Comparison of ENCODE assay signal across 26 cellular contexts in the genomic region with DNA sequence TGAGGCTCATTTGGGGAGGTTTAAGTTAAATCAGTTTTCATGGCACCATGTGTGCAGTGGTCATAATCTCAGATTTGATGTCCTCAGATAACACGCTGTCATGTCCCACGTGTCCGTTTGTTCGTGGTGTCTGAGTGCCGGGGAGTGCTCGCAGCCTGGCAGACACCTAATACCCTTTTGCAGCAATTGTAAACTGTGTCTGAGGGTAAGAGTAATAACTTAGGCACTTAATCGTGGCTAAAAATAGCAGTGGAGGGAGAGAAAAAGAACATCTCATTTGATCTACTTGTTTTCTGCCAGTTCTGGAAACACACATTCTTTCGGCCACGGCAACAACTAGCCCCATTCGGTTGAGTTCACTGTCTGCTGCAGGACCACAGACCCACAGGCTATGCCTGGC. TPM values are rescaled to one million over a fixed set of nuclear protein-coding genes. Genes with fewer than 3 reads are reported as not detected.
DNase-seq lines count a peak whose midpoint lies in the region; ATAC-seq and TF ChIP-seq lines count a peak whose summit lies in the region.
"Had no signal": no experiment of that assay in that cellular context is flagged by ENCODE, and none has a peak within 500 bp of the region (broad histone marks: within the 10 kb centered on the region; RNA-seq: fewer than 3 reads in every experiment).

No MANE protein-coding gene starts in this region.

- H3K23me2 ChIP-seq in H9 (ENCODE audit: insufficient read length, low read depth, low read length, poor library complexity, severe bottlenecking), result no peaks in the 10 kb centered on the region

- H3K27ac Mint-ChIP-seq in H9 (peak overlapping the region in 2 of 3 experiments; percentile 21 to 48; a peak in 3 of 7 replicates), HFFc6 (no peak overlapping the region)
- H3K27ac Mint-ChIP-seq: activated CD8-positive, alpha-beta T cell treated with anti-CD3 and anti-CD28 coated beads, Interleukin-2, amount 10 ng/mL, durations not matched to agents 7 days and 5 days; stimulated activated naive B cell treated with anti-CD40 and anti-IgM and Interleukin-4, amounts not matched to agents 10 μg/mL and 1 μg/mL and 100 μg/mL, for 72 hours; T-helper 2 cell treated with Interferon-gamma antibody and Interleukin-4, amounts not matched to agents 5 μg/mL and 100 μg/mL, for 36 hours had no signal

- H4K20me1 ChIP-seq in H9 (ENCODE audit: control insufficient read depth, insufficient read depth, insufficient read length) (no peaks in the 10 kb centered on the region), hepatocyte (ENCODE audit: insufficient read depth, poor library complexity, severe bottlenecking) (no peaks in the 10 kb centered on the region)
- H4K20me1 ChIP-seq: BLaER1 treated with 17β-estradiol and CSF1 and Interleukin-3, amounts not matched to agents 10 nM and 100 nM had no signal

- H3T11ph ChIP-seq in H9 (ENCODE audit: low read length), result no peak overlapping the region

- intact Hi-C loops in gastrocnemius medialis (cut with DNase I; ENCODE audit: low total_unique reads), result loop anchor here (5.0 to 10.0 kb wide), 3 partner anchors 350 to 960 kb away; partner anchors contain the start of gene TENT4A

- no peak overlapping the region for H4K8ac ChIP-seq in H9 (replicated peaks; ENCODE audit: insufficient read length, low read depth, low read length)

- H3K14ac ChIP-seq in H9 (ENCODE audit: insufficient read depth, low read length), result no peak overlapping the region

- H4K5ac ChIP-seq in H9 (ENCODE audit: insufficient read length, low read depth, low read length), result no peak overlapping the region

- no peak overlapping the region for H2BK20ac ChIP-seq in H9 (ENCODE audit: low read depth, low read length, poor library complexity, severe bottlenecking)

- H3K27ac ChIP-seq in H9 (ENCODE audit: insufficient read length, low read depth, low read length) (no peak overlapping the region), hepatocyte (peak overlapping the region; percentile 39), gastrocnemius medialis (peak overlapping the region; percentile 88 to 94 (median 92))
- H3K27ac ChIP-seq: BLaER1 treated with 17β-estradiol and CSF1 and Interleukin-3, amounts not matched to agents 10 nM and 100 nM; left lung; neutrophil; upper lobe of right lung had no signal

- peaks cover 12 to 14% of the 10 kb centered on the region in 2 experiments for H3K4me1 Mint-ChIP-seq in H9
- H3K4me1 Mint-ChIP-seq in HFFc6 (ENCODE audit: low read depth), result no peaks in the 10 kb centered on the region
- H3K4me1 Mint-ChIP-seq: stimulated activated naive B cell treated with anti-CD40 and anti-IgM and Interleukin-4, amounts not matched to agents 10 μg/mL and 1 μg/mL and 100 μg/mL, for 72 hours had no signal

- no peaks in the 10 kb centered on the region for H3K27me3 ChIP-seq in H9 (ENCODE audit: insufficient read depth, low read length)
- no peaks in the 10 kb centered on the region for H3K27me3 ChIP-seq in hepatocyte
- no peaks in the 10 kb centered on the region for H3K27me3 ChIP-seq in gastrocnemius medialis
- H3K27me3 ChIP-seq: BLaER1 treated with 17β-estradiol and CSF1 and Interleukin-3, amounts not matched to agents 10 nM and 100 nM; left lung; neutrophil; upper lobe of right lung had no signal

- no peak overlapping the region for H2BK15ac ChIP-seq in H9 (ENCODE audit: low read depth, low read length)

- TF ChIP-seq CTCF in H9 (conservative IDR thresholded peaks at IDR 0.05) (no peak), hepatocyte (IDR thresholded peaks at IDR 0.05; ENCODE audit: poor library complexity) (no peak), gastrocnemius medialis (IDR thresholded peaks at IDR 0.05 in 4 of 5, conservative IDR thresholded peaks at IDR 0.05 in 1 of 5) (no peak), HFFc6 (IDR thresholded peaks at IDR 0.05) (no peak)

- no peaks in the 10 kb centered on the region for H3K27me3 Mint-ChIP-seq in H9 (ENCODE audit: low read depth)
- H3K27me3 Mint-ChIP-seq in HFFc6 (ENCODE audit: insufficient read depth), result peaks cover 2% of the 10 kb centered on the region; the same call in 1 of the 2 replicates
- H3K27me3 Mint-ChIP-seq: stimulated activated naive B cell treated with anti-CD40 and anti-IgM and Interleukin-4, amounts not matched to agents 10 μg/mL and 1 μg/mL and 100 μg/mL, for 72 hours had no signal

- H3K79me1 ChIP-seq in H9 (ENCODE audit: insufficient read depth, low read depth, low read length, poor library complexity, severe bottlenecking), result no peaks in the 10 kb centered on the region

- WGBS in H9 (ENCODE audit: extremely low coverage, insufficient read length, low lambda C conversion rate), result no CpG with 5 or more reads among the region's 10 CpGs
- WGBS in hepatocyte (ENCODE audit: low lambda C conversion rate, missing lambda C conversion rate), result 50% methylated on average over 10 of the region's 10 CpGs

- H3K36me3 ChIP-seq in hepatocyte (replicated peaks; ENCODE audit: insufficient read depth, low read depth) (no peaks in the 10 kb centered on the region), gastrocnemius medialis (no peaks in the 10 kb centered on the region)
- H3K36me3 ChIP-seq: BLaER1 treated with 17β-estradiol and CSF1 and Interleukin-3, amounts not matched to agents 10 nM and 100 nM; left lung; neutrophil; prostate gland; upper lobe of right lung had no signal

- H3K4me1 ChIP-seq in H9 (ENCODE audit: insufficient read depth, low read length) (peaks cover 3% of the 10 kb centered on the region; the same call in 1 of the 2 replicates), hepatocyte (ENCODE audit: insufficient read depth) (peaks cover 17% of the 10 kb centered on the region), gastrocnemius medialis (peaks cover 52 to 62% of the 10 kb centered on the region in 2 donors)
- H3K4me1 ChIP-seq: left lung, prostate gland, upper lobe of right lung had no signal

- no peak overlapping the region for H3K9ac ChIP-seq in H9 (ENCODE audit: extremely low read depth, insufficient read length, low read length)
- H3K9ac ChIP-seq: BLaER1 treated with 17β-estradiol and CSF1 and Interleukin-3, amounts not matched to agents 10 nM and 100 nM had no signal

- H3K9me3 Mint-ChIP-seq in H9, result 0 out of 5 replicates have a peak, but pooled peaks cover 0 to 2% of the 10 kb centered on the region in 2 experiments
- H3K9me3 Mint-ChIP-seq in HFFc6, result peaks cover 16% of the 10 kb centered on the region; the same call in 1 of the 2 replicates

- H3K4me3 Mint-ChIP-seq in H9 (no peak overlapping the region), HFFc6 (no peak overlapping the region)
- H3K4me3 Mint-ChIP-seq: activated CD8-positive, alpha-beta T cell treated with anti-CD3 and anti-CD28 coated beads, Interleukin-2, amount 10 ng/mL, durations not matched to agents 7 days and 5 days; stimulated activated naive B cell treated with anti-CD40 and anti-IgM and Interleukin-4, amounts not matched to agents 10 μg/mL and 1 μg/mL and 100 μg/mL, for 72 hours; T-helper 2 cell treated with Interferon-gamma antibody and Interleukin-4, amounts not matched to agents 5 μg/mL and 100 μg/mL, for 36 hours had no signal

- H3K79me2 ChIP-seq in H9 (ENCODE audit: insufficient read depth, low read length) (no peaks in the 10 kb centered on the region; the same call in 1 of the 2 replicates), hepatocyte (no peaks in the 10 kb centered on the region)

- in situ Hi-C loops in SK-MEL-5 (cut with HindIII; ENCODE audit: low pct_unique_long_range_greater_than_20kb, low sequenced_read_pairs), result no loop called here
- in situ Hi-C loops in gastrocnemius medialis (cut with MboI; ENCODE audit: low sequenced_read_pairs in 4 of 4), result no loop called here

- H3K36me3 Mint-ChIP-seq in H9 (ENCODE audit: insufficient read depth in 1 of 3, low read depth in 3 of 3) (peaks cover 19 to 32% (median 21%) of the 10 kb centered on the region in 3 experiments; a peak in 6 of 7 replicates), HFFc6 (ENCODE audit: low read depth) (no peaks in the 10 kb centered on the region)
- H3K36me3 Mint-ChIP-seq: stimulated activated naive B cell treated with anti-CD40 and anti-IgM and Interleukin-4, amounts not matched to agents 10 μg/mL and 1 μg/mL and 100 μg/mL, for 72 hours had no signal

- H2AK5ac ChIP-seq in H9 (ENCODE audit: insufficient read length, low read length), result no peak overlapping the region

- H2AFZ ChIP-seq in H9 (ENCODE audit: low read length) (no peak overlapping the region), hepatocyte (no peak overlapping the region)

- H2BK120ac ChIP-seq in H9 (ENCODE audit: low read depth, low read length, poor library complexity, severe bottlenecking), result no peak overlapping the region

- H3K9me3 ChIP-seq in H9 (ENCODE audit: control insufficient read depth, low read depth, low read length) (no peaks in the 10 kb centered on the region), hepatocyte (ENCODE audit: low read depth) (no peaks in the 10 kb centered on the region), gastrocnemius medialis (no peaks in the 10 kb centered on the region)
- H3K9me3 ChIP-seq: left lung, neutrophil, prostate gland, upper lobe of right lung had no signal

- H3K56ac ChIP-seq in H9 (ENCODE audit: insufficient read length, low read depth, low read length), result no peak overlapping the region

- no peak overlapping the region for H2BK12ac ChIP-seq in H9 (ENCODE audit: insufficient read length, low read depth, low read length)

- H3K4ac ChIP-seq in H9 (ENCODE audit: low read depth, low read length), result no peak overlapping the region

- no peaks in the 10 kb centered on the region for H3K9me2 ChIP-seq in hepatocyte (replicated peaks; ENCODE audit: insufficient read depth)

- no peak overlapping the region for H3K18ac ChIP-seq in H9 (ENCODE audit: insufficient read length, low read depth, low read length)

- H2BK5ac ChIP-seq in H9 (ENCODE audit: insufficient read length, low read length), result no peak overlapping the region

- peak; percentile 89 to 90 for ATAC-seq in gastrocnemius medialis
- no peak for ATAC-seq in GM19023 (IDR thresholded peaks at IDR 0.05; ENCODE audit: unreplicated experiment)
- ATAC-seq: activated CD8-positive, alpha-beta T cell treated with anti-CD3 and anti-CD28 coated beads, Interleukin-2, amount 10 ng/mL, durations not matched to agents 7 days and 5 days; left lung; Right ventricle myocardium inferior; stimulated activated naive B cell treated with anti-CD40 and anti-IgM and Interleukin-4, amounts not matched to agents 10 μg/mL and 1 μg/mL and 100 μg/mL, for 72 hours; upper lobe of right lung had no signal

- H3K4me3 ChIP-seq in hepatocyte (no peak overlapping the region), gastrocnemius medialis (peak overlapping the region; percentile 29 to 49 (median 34))
- H3K4me3 ChIP-seq: BLaER1 treated with 17β-estradiol and CSF1 and Interleukin-3, amounts not matched to agents 10 nM and 100 nM; left lung; prostate gland; upper lobe of right lung had no signal

- no peak overlapping the region for H4K91ac ChIP-seq in H9 (ENCODE audit: insufficient read length, low read depth, low read length)

- H3K4me2 ChIP-seq in H9 (ENCODE audit: insufficient read depth, insufficient read length, low read length) (no peak overlapping the region), hepatocyte (peak overlapping the region; percentile 63)
- H3K4me2 ChIP-seq: BLaER1 treated with 17β-estradiol and CSF1 and Interleukin-3, amounts not matched to agents 10 nM and 100 nM had no signal

- DNase-seq in H9 (no peak), SK-MEL-5 (ENCODE audit: low read depth, low spot score) (peak; percentile 44), hepatocyte (ENCODE audit: low spot score) (no peak), gastrocnemius medialis (peak; percentile 84 to 93), HFFc6 (no peak), hepatic stellate cell (ENCODE audit: low spot score) (no peak)
- no peak for DNase-seq in activated naive CD4-positive, alpha-beta T cell (lab: John Stamatoyannopoulos, UW)
- DNase-seq: activated CD8-positive, alpha-beta T cell treated with anti-CD3 and anti-CD28 coated beads, Interleukin-2, amount 10 ng/mL, durations not matched to agents 7 days and 5 days; activated naive CD4-positive, alpha-beta T cell treated with anti-CD3 and anti-CD28 coated beads, Interleukin-2, amount 50 U/mL, for 16 hours; IMR-90; mesendoderm; NCI-H1694 treated with DMSO at 0.1 percent for 48 hours; NCI-H226; NCI-H526 treated with DMSO at 0.1 percent for 48 hours; stimulated activated naive B cell treated with anti-CD40 and anti-IgM and Interleukin-4, amounts not matched to agents 10 μg/mL and 1 μg/mL and 100 μg/mL, for 72 hours; upper lobe of right lung had no signal

- TF ChIP-seq POLR2A in gastrocnemius medialis (IDR thresholded peaks at IDR 0.05), result no peak

- no peak overlapping the region for H3K23ac ChIP-seq in H9 (ENCODE audit: insufficient read length, low read depth, low read length)

RNA-seq across cellular contexts. Expression of gene ADCY2, which starts 16.4 kb away (rescaled TPM):
- total RNA-seq in H9 (2021) (30.9 and 31.3 TPM in 2 replicates), hepatocyte (8.4 and 8.5 TPM in 2 replicates), gastrocnemius medialis (10 to 100 TPM; 24.3 to 50.1 (median 36.5) TPM)
- total RNA-seq in SK-MEL-5 (2014; rRNA removed; shearing (Covaris generic)), result 28.0 and 31.4 TPM in 2 replicates
- 34.9 and 57.0 TPM in 2 replicates for polyA plus RNA-seq in SK-MEL-5 (2015; cell fraction: cytosol; rRNA removed)
- 41.0 and 42.1 TPM in 2 replicates for polyA plus RNA-seq in SK-MEL-5 (2015; cell fraction: nucleus; rRNA removed)
- 3.2 and 4.5 TPM in 2 replicates for polyA plus RNA-seq in hepatocyte
- total RNA-seq in HFFc6 (2021; fragmentation: NEBNext Ultra II Directional; extraction: Animal tissue kit (Norgen Biotek cat#: 25700)), result not detected
- total RNA-seq: activated CD8-positive, alpha-beta T cell treated with anti-CD3 and anti-CD28 coated beads, Interleukin-2, amount 10 ng/mL, durations not matched to agents 7 days and 5 days; endothelial cell of umbilical vein; glomerular endothelial cell; IMR-90; myocyte had no signal
- polyA plus RNA-seq: IMR-90 had no signal

Comparison
In these comparisons a context has a peak if more than half of its experiments do, and no peak if none do; other contexts are left out.
1. DNase-seq: peak in SK-MEL-5 (single experiment) and gastrocnemius medialis (2 of 2); none in H9 (single experiment), hepatocyte (single experiment), HFFc6 (single experiment), hepatic stellate cell (single experiment) and activated naive CD4-positive, alpha-beta T cell (0 of 4).